In genomic region chrX:68978211-68978780, GRCh38 we compare ENCODE assay signal across 17 cellular contexts.
A peak's percentile ranks its signal among the peaks of the same experiment; 100 is the strongest.
DNase-seq lines count a peak whose midpoint lies in the region; ATAC-seq and TF ChIP-seq lines count a peak whose summit lies in the region.
"Had no signal": no experiment of that assay in that cellular context is flagged by ENCODE, and none has a peak within 500 bp of the region (broad histone marks: within the 10 kb centered on the region; RNA-seq: fewer than 3 reads in every experiment).

No MANE protein-coding gene starts in this region.

- POLR2A ChIA-PET in SK-N-SH (lab: Yijun Ruan, JAX) = no interaction called here

- no peaks in the 10 kb centered on the region for H3F3A ChIP-seq in SK-N-SH (replicated peaks; ENCODE audit: insufficient read depth)

- no peaks in the 10 kb centered on the region for H3K4me1 ChIP-seq in SK-N-SH (ENCODE audit: control insufficient read depth in 1 of 2, insufficient read depth in 2 of 2, low read depth in 1 of 2, low read length in 1 of 2)
- peaks cover 16 to 17% of the 10 kb centered on the region in 2 donors for H3K4me1 ChIP-seq in thyroid gland

- TF ChIP-seq EP300 in SK-N-SH (IDR thresholded peaks at IDR 0.05; ENCODE audit: borderline replicate concordance in 1 of 2, low read depth in 1 of 2, low read length in 1 of 2) = no peak

- H3K27me3 ChIP-seq in SK-N-SH (ENCODE audit: insufficient read depth) = 0 out of 2 replicates have a peak, but pooled peaks cover 7% of the 10 kb centered on the region
- H3K27me3 ChIP-seq in thyroid gland = no peaks in the 10 kb centered on the region

- H3K79me2 ChIP-seq in SK-N-SH (ENCODE audit: insufficient read depth) = no peaks in the 10 kb centered on the region

- H3K36me3 ChIP-seq in SK-N-SH (replicated peaks in 1 of 2; ENCODE audit: control insufficient read depth in 1 of 2, insufficient read depth in 2 of 2, low read length in 1 of 2) (no peaks in the 10 kb centered on the region), thyroid gland (no peaks in the 10 kb centered on the region)
- H3K36me3 ChIP-seq: stomach had no signal

- 17% methylated on average over 7 of the region's 7 CpGs for WGBS in SK-N-SH (ENCODE audit: low lambda C conversion rate)
- 4 to 13% methylated on average over 4 to 5 of the region's 7 CpGs for WGBS in thyroid gland, 2 donors

- H3K27ac ChIP-seq in SK-N-SH (ENCODE audit: low read depth in 2 of 2, low read length in 1 of 2) (no peak overlapping the region), thyroid gland (peak overlapping the region in 2 of 3 donors; percentile 36 to 37)
- H3K27ac ChIP-seq: 22Rv1, HL-60, stomach had no signal

- H3K9me3 ChIP-seq in SK-N-SH (no peaks in the 10 kb centered on the region), thyroid gland (no peaks in the 10 kb centered on the region)

- H2AFZ ChIP-seq in SK-N-SH (ENCODE audit: low read depth) = no peak overlapping the region

- CTCF ChIA-PET in SK-N-SH (lab: Yijun Ruan, JAX) = no interaction called here

- no peak overlapping the region for H3K4me3 ChIP-seq in SK-N-SH (ENCODE audit: low read depth in 2 of 2, low read length in 1 of 2)
- no peak overlapping the region for H3K4me3 ChIP-seq in cardiac fibroblast (replicated peaks in 1 of 2; ENCODE audit: low read depth in 2 of 2, low read length in 2 of 2)
- H3K4me3 ChIP-seq in thyroid gland (replicated peaks in 1 of 3) = no peak overlapping the region
- H3K4me3 ChIP-seq: stomach had no signal

- DNase-seq in SK-N-SH = no peak
- DNase-seq in cardiac fibroblast (ENCODE audit: low read depth in 2 of 2) = peak; percentile 20 to 82
- DNase-seq in kidney tubule cell (ENCODE audit: low spot score) = peak; percentile 19
- DNase-seq in thyroid gland = peak; percentile 71 to 76
- DNase-seq in activated naive CD4-positive, alpha-beta T cell (lab: John Stamatoyannopoulos, UW) = no peak
- DNase-seq: hippocampal formation, mammary epithelial cell, NCI-H187, NCI-H748 treated with DMSO at 0.1 percent for 48 hours, occipital lobe, stomach had no signal

- TF ChIP-seq CTCF in SK-N-SH (IDR thresholded peaks at IDR 0.05) (no peak), cardiac fibroblast (IDR thresholded peaks at IDR 0.05; ENCODE audit: low read depth, low read length) (no peak), thyroid gland (IDR thresholded peaks at IDR 0.05) (no peak)

- TF ChIP-seq POLR2A in thyroid gland (IDR thresholded peaks at IDR 0.05) = no peak

- intact Hi-C loops in thyroid gland (cut with DNase I) = no loop called here

- H3K9ac ChIP-seq in SK-N-SH = no peak overlapping the region

- no peak overlapping the region for H3K4me2 ChIP-seq in SK-N-SH

- no peak for TF ChIP-seq RAD21 in SK-N-SH (IDR thresholded peaks at IDR 0.05; ENCODE audit: low read length)

- no peaks in the 10 kb centered on the region for H4K20me1 ChIP-seq in SK-N-SH (ENCODE audit: insufficient read depth)

- H3K9me2 ChIP-seq in SK-N-SH = no peaks in the 10 kb centered on the region

- peak; percentile 82 for ATAC-seq in SK-N-SH treated with all-trans-retinoic acid at 6 μM for 48 hours
- ATAC-seq in GM21515 (IDR thresholded peaks at IDR 0.05; ENCODE audit: unreplicated experiment) = no peak
- ATAC-seq in activated CD4-positive, CD25-positive, alpha-beta regulatory T cell treated with anti-CD3 and anti-CD28 coated beads, Interleukin-2, amount 50 U/mL, for 24 hours = no peak
- ATAC-seq: HCT116 had no signal

TF ChIP-seq in SK-N-SH treated with all-trans-retinoic acid at 6 μM for 48 hours, 23 proteins besides CTCF, POLR2A, EP300 and RAD21 (continues in another document):
- TF ChIP-seq OSR1 (CRISPR knock-in tag; IDR thresholded peaks at IDR 0.05) = no peak
- TF ChIP-seq ZNF70 (CRISPR knock-in tag; IDR thresholded peaks at IDR 0.05) = no peak
- TF ChIP-seq ZC3H10 (CRISPR knock-in tag; IDR thresholded peaks at IDR 0.05) = no peak
- TF ChIP-seq CSDC2 (CRISPR knock-in tag; IDR thresholded peaks at IDR 0.05) = no peak
- no peak for TF ChIP-seq ESRRG (CRISPR knock-in tag; IDR thresholded peaks at IDR 0.05)
- TF ChIP-seq RARB (CRISPR knock-in tag; IDR thresholded peaks at IDR 0.05) = no peak
- TF ChIP-seq ZFP30 (CRISPR knock-in tag; IDR thresholded peaks at IDR 0.05) = no peak
- no peak for TF ChIP-seq TOX (CRISPR knock-in tag; IDR thresholded peaks at IDR 0.05; ENCODE audit: borderline replicate concordance)
- TF ChIP-seq, protein P1, sequence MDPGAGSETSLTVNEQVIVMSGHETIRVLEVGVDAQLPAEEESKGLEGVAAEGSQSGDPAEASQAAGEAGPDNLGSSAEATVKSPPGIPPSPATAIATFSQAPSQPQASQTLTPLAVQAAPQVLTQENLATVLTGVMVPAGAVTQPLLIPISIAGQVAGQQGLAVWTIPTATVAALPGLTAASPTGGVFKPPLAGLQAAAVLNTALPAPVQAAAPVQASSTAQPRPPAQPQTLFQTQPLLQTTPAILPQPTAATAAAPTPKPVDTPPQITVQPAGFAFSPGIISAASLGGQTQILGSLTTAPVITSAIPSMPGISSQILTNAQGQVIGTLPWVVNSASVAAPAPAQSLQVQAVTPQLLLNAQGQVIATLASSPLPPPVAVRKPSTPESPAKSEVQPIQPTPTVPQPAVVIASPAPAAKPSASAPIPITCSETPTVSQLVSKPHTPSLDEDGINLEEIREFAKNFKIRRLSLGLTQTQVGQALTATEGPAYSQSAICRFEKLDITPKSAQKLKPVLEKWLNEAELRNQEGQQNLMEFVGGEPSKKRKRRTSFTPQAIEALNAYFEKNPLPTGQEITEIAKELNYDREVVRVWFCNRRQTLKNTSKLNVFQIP (CRISPR knock-in tag; IDR thresholded peaks at IDR 0.05; ENCODE audit: borderline replicate concordance, low read depth) = no peak
- no peak for TF ChIP-seq BACH2 (CRISPR knock-in tag; IDR thresholded peaks at IDR 0.05; ENCODE audit: borderline replicate concordance)
- no peak for TF ChIP-seq TCF4 (CRISPR knock-in tag; IDR thresholded peaks at IDR 0.05; ENCODE audit: borderline replicate concordance)
- TF ChIP-seq, protein P2, sequence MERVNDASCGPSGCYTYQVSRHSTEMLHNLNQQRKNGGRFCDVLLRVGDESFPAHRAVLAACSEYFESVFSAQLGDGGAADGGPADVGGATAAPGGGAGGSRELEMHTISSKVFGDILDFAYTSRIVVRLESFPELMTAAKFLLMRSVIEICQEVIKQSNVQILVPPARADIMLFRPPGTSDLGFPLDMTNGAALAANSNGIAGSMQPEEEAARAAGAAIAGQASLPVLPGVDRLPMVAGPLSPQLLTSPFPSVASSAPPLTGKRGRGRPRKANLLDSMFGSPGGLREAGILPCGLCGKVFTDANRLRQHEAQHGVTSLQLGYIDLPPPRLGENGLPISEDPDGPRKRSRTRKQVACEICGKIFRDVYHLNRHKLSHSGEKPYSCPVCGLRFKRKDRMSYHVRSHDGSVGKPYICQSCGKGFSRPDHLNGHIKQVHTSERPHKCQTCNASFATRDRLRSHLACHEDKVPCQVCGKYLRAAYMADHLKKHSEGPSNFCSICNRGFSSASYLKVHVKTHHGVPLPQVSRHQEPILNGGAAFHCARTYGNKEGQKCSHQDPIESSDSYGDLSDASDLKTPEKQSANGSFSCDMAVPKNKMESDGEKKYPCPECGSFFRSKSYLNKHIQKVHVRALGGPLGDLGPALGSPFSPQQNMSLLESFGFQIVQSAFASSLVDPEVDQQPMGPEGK (CRISPR knock-in tag; IDR thresholded peaks at IDR 0.05; ENCODE audit: borderline replicate concordance) = no peak
- no peak for TF ChIP-seq ZFP3 (CRISPR knock-in tag; IDR thresholded peaks at IDR 0.05)

TF ChIP-seq in SK-N-SH, 30 proteins besides CTCF, POLR2A, EP300 and RAD21:
- no peak for TF ChIP-seq USF1 (IDR thresholded peaks at IDR 0.05; ENCODE audit: borderline replicate concordance, low read depth)

Comparison
In these comparisons a context has a peak if more than half of its experiments do, and no peak if none do; other contexts are left out.
1. DNase-seq: peak in cardiac fibroblast (2 of 2), kidney tubule cell (single experiment) and thyroid gland (2 of 2); none in SK-N-SH (single experiment) and activated naive CD4-positive, alpha-beta T cell (0 of 4).
2. H3K27ac ChIP-seq: peak in thyroid gland (2 of 3); none in SK-N-SH (0 of 2).